Comparison of ENCODE assay signal across 8 cellular contexts in the genomic region with DNA sequence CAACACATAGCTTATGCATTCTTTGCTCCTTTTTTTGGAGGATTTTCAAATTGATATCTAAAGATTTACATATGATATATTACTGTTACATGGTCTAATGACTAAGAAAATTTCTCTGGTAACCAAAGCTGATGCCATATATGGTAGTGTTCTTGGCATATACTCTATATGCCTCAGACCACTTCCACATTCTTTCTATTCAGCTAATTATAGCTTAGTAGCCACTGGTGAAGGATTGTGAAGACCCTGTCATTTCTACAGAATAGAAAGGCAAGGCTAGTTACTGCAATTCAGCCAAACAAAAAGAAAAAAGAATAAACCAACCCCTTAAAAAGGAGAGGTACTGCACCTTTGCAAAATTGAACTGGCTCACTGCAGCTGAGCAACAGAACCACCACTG. TPM values are rescaled to one million over a fixed set of nuclear protein-coding genes. Genes with fewer than 3 reads are reported as not detected.
DNase-seq lines count a peak whose midpoint lies in the region; ATAC-seq and TF ChIP-seq lines count a peak whose summit lies in the region.

No MANE protein-coding gene starts in this region.

- no peaks in the 10 kb centered on the region for H3K27me3 Mint-ChIP-seq in activated CD4-positive, alpha-beta T cell treated with anti-CD3 and anti-CD28 coated beads, Interleukin-2, amount 10 ng/mL, durations not matched to agents 7 days and 5 days
- no peaks in the 10 kb centered on the region for H3K27me3 Mint-ChIP-seq in stimulated activated naive B cell treated with anti-CD40 and anti-IgM and Interleukin-4, amounts not matched to agents 10 μg/mL and 1 μg/mL and 100 μg/mL, for 72 hours

- POLR2A ChIA-PET in activated CD4-positive, alpha-beta T cell treated with anti-CD3 and anti-CD28 coated beads, Interleukin-2, amount 10 ng/mL, durations not matched to agents 7 days and 5 days (lab: Charles Lee), result interaction anchor here (1.5 kb wide), 1 partner anchor 33 kb away, joined by 8 read pairs; no protein-coding TSS in a partner anchor

- no peak for DNase-seq in activated CD4-positive, alpha-beta T cell treated with anti-CD3 and anti-CD28 coated beads, Interleukin-2, amount 10 ng/mL, durations not matched to agents 7 days and 5 days
- no peak for DNase-seq in activated CD4-positive, alpha-beta T cell treated with anti-CD3 and anti-CD28 coated beads for 48 hours
- DNase-seq in RWPE2 (ENCODE audit: low spot score), result no peak
- peak; percentile 76 for DNase-seq in fibroblast of mammary gland (ENCODE audit: low read depth)
- no peak for DNase-seq in stimulated activated naive B cell treated with anti-CD40 and anti-IgM and Interleukin-4, amounts not matched to agents 10 μg/mL and 1 μg/mL and 100 μg/mL, for 72 hours
- DNase-seq in NCI-H1694 treated with DMSO at 0.1 percent for 48 hours (lab: John Stamatoyannopoulos, UW), result no peak
- DNase-seq in NCI-H1436 (lab: John Stamatoyannopoulos, UW), result no peak
- DNase-seq in stimulated activated CD4-positive, alpha-beta T cell treated with anti-CD3 and anti-CD28 coated beads, Interleukin-2, amount 100 ng/mL, for 48 hours, result no peak

- H3K36me3 ChIP-seq in RWPE2 (ENCODE audit: low read depth), result peaks cover 57% of the 10 kb centered on the region

- CTCF ChIA-PET in activated CD4-positive, alpha-beta T cell treated with anti-CD3 and anti-CD28 coated beads, Interleukin-2, amount 10 ng/mL, durations not matched to agents 7 days and 5 days (lab: Charles Lee), result interaction anchor here (0.6 to 2.4 kb wide), 9 partner anchors 10 to 291 kb away, joined by 3 to 14 read pairs (median 3); a partner anchor contains a TSS

- ATAC-seq in RWPE2 (ENCODE audit: low read depth), result peak; percentile 68
- ATAC-seq in stimulated activated naive B cell treated with anti-CD40 and anti-IgM and Interleukin-4, amounts not matched to agents 10 μg/mL and 1 μg/mL and 100 μg/mL, for 72 hours (replicated peaks), result peak; percentile 23 to 29

- H3K4me1 ChIP-seq in RWPE2 (ENCODE audit: insufficient read depth, poor library complexity, severe bottlenecking), result peaks cover 39% of the 10 kb centered on the region

- no peaks in the 10 kb centered on the region for H3K27me3 ChIP-seq in RWPE2 (ENCODE audit: insufficient read depth, poor library complexity, severe bottlenecking)

- H3K27ac ChIP-seq in RWPE2 (ENCODE audit: poor library complexity, severe bottlenecking), result peak overlapping the region; percentile 94

- H3K4me3 Mint-ChIP-seq in activated CD4-positive, alpha-beta T cell treated with anti-CD3 and anti-CD28 coated beads, Interleukin-2, amount 10 ng/mL, durations not matched to agents 7 days and 5 days, result peak overlapping the region; percentile 71
- peak overlapping the region; percentile 77 to 79 for H3K4me3 Mint-ChIP-seq in stimulated activated naive B cell treated with anti-CD40 and anti-IgM and Interleukin-4, amounts not matched to agents 10 μg/mL and 1 μg/mL and 100 μg/mL, for 72 hours

- H3K36me3 Mint-ChIP-seq in activated CD4-positive, alpha-beta T cell treated with anti-CD3 and anti-CD28 coated beads, Interleukin-2, amount 10 ng/mL, durations not matched to agents 7 days and 5 days (ENCODE audit: low read depth), result peaks cover 61% of the 10 kb centered on the region
- peaks cover 24 to 39% of the 10 kb centered on the region in 2 donors for H3K36me3 Mint-ChIP-seq in stimulated activated naive B cell treated with anti-CD40 and anti-IgM and Interleukin-4, amounts not matched to agents 10 μg/mL and 1 μg/mL and 100 μg/mL, for 72 hours

- no peak for TF ChIP-seq CTCF in RWPE2 (IDR thresholded peaks at IDR 0.05; ENCODE audit: poor library complexity, severe bottlenecking)
- TF ChIP-seq CTCF in fibroblast of mammary gland (conservative IDR thresholded peaks at IDR 0.05; ENCODE audit: control insufficient read depth, insufficient read depth, low read depth, low read length), result no peak

- no peaks in the 10 kb centered on the region for H3K9me3 Mint-ChIP-seq in activated CD4-positive, alpha-beta T cell treated with anti-CD3 and anti-CD28 coated beads, Interleukin-2, amount 10 ng/mL, durations not matched to agents 7 days and 5 days
- H3K9me3 Mint-ChIP-seq in stimulated activated naive B cell treated with anti-CD40 and anti-IgM and Interleukin-4, amounts not matched to agents 10 μg/mL and 1 μg/mL and 100 μg/mL, for 72 hours, result no peaks in the 10 kb centered on the region

- no peaks in the 10 kb centered on the region for H3K9me3 ChIP-seq in RWPE2 (ENCODE audit: severe bottlenecking)

- H3K4me3 ChIP-seq in RWPE2 (ENCODE audit: severe bottlenecking), result peak overlapping the region; percentile 70
- peak overlapping the region; percentile 76 for H3K4me3 ChIP-seq in fibroblast of mammary gland (ENCODE audit: control insufficient read depth, low read depth, low read length)

- peak overlapping the region; percentile 68 for H3K27ac Mint-ChIP-seq in activated CD4-positive, alpha-beta T cell treated with anti-CD3 and anti-CD28 coated beads, Interleukin-2, amount 10 ng/mL, durations not matched to agents 7 days and 5 days
- H3K27ac Mint-ChIP-seq in stimulated activated naive B cell treated with anti-CD40 and anti-IgM and Interleukin-4, amounts not matched to agents 10 μg/mL and 1 μg/mL and 100 μg/mL, for 72 hours, result peak overlapping the region; percentile 67

- H3K4me1 Mint-ChIP-seq in activated CD4-positive, alpha-beta T cell treated with anti-CD3 and anti-CD28 coated beads, Interleukin-2, amount 10 ng/mL, durations not matched to agents 7 days and 5 days, result peaks cover 63% of the 10 kb centered on the region
- H3K4me1 Mint-ChIP-seq in stimulated activated naive B cell treated with anti-CD40 and anti-IgM and Interleukin-4, amounts not matched to agents 10 μg/mL and 1 μg/mL and 100 μg/mL, for 72 hours, result peaks cover 17 to 49% of the 10 kb centered on the region in 2 donors

RNA-seq across cellular contexts. Expression of a gene that starts 3.7 kb away (rescaled TPM):
- total RNA-seq in activated CD4-positive, alpha-beta T cell treated with anti-CD3 and anti-CD28 coated beads, Interleukin-2, amount 10 ng/mL, durations not matched to agents 7 days and 5 days, result 10 to 100 TPM; 22.9 to 24.1 TPM

RNA-seq across cellular contexts. Expression of a gene that starts 33.7 kb away (rescaled TPM):
- total RNA-seq in activated CD4-positive, alpha-beta T cell treated with anti-CD3 and anti-CD28 coated beads, Interleukin-2, amount 10 ng/mL, durations not matched to agents 7 days and 5 days, result 100 to 1,000 TPM; 327 to 404 TPM
